In genomic region chr13:112971288-112971643, GRCh38 we compare ENCODE assay signal across 18 cellular contexts.
"Had no signal": no experiment of that assay in that cellular context is flagged by ENCODE, and none has a peak within 500 bp of the region (broad histone marks: within the 10 kb centered on the region; RNA-seq: fewer than 3 reads in every experiment).

No MANE protein-coding gene starts in this region.

- H3K9me3 ChIP-seq: ascending aorta, gastrocnemius medialis, heart right ventricle, neutrophil, tibial nerve had no signal

- H3K4me3 ChIP-seq: ascending aorta, gastrocnemius medialis, lung, tibial nerve had no signal

- H3K36me3 Mint-ChIP-seq: naive B cell had no signal

- H3K36me3 ChIP-seq: ascending aorta, gastrocnemius medialis, heart right ventricle, neutrophil, tibial nerve had no signal

- H3K27ac ChIP-seq: ascending aorta, gastrocnemius medialis, neutrophil, tibial nerve had no signal

- H3K27ac Mint-ChIP-seq: activated naive CD8-positive, alpha-beta T cell treated with anti-CD3 and anti-CD28 coated beads, Interleukin-2, amount 50 U/mL, for 24 hours; naive B cell; T-cell had no signal

- H3K27me3 ChIP-seq: ascending aorta had no signal

- ATAC-seq: activated CD4-positive, CD25-positive, alpha-beta regulatory T cell treated with anti-CD3 and anti-CD28 coated beads, Interleukin-2, amount 50 U/mL, for 24 hours; activated naive CD8-positive, alpha-beta T cell treated with anti-CD3 and anti-CD28 coated beads, Interleukin-2, amount 50 U/mL, for 24 hours; gastrocnemius medialis; heart right ventricle; left cardiac atrium; T-cell had no signal

- H3K27me3 Mint-ChIP-seq: T-cell had no signal

- H3K4me3 Mint-ChIP-seq: activated naive CD8-positive, alpha-beta T cell treated with anti-CD3 and anti-CD28 coated beads, Interleukin-2, amount 50 U/mL, for 24 hours had no signal

- H3K9me3 Mint-ChIP-seq: activated naive CD8-positive, alpha-beta T cell treated with anti-CD3 and anti-CD28 coated beads, Interleukin-2, amount 50 U/mL, for 24 hours; T-cell had no signal

- DNase-seq: activated naive CD4-positive, alpha-beta T cell; activated naive CD8-positive, alpha-beta T cell treated with anti-CD3 and anti-CD28 coated beads, Interleukin-2, amount 50 U/mL, for 24 hours; erythroblast; gastrocnemius medialis; heart right ventricle; left cardiac atrium; midbrain; naive B cell; retina; stimulated activated CD4-positive, alpha-beta T cell treated with anti-CD3 and anti-CD28 coated beads, Interleukin-2, amount 100 ng/mL, for 48 hours; stimulated activated naive CD4-positive, alpha-beta T cell; T-cell; T-helper 9 cell had no signal
